In genomic region chr17:63984651-63985386, GRCh38 we compare ENCODE assay signal across 6 cellular contexts. TPM values are rescaled to one million over a fixed set of nuclear protein-coding genes. Genes with fewer than 3 reads are reported as not detected.
A peak's percentile ranks its signal among the peaks of the same experiment; 100 is the strongest.
DNase-seq lines count a peak whose midpoint lies in the region; ATAC-seq and TF ChIP-seq lines count a peak whose summit lies in the region.

No MANE protein-coding gene starts in this region.

- TF ChIP-seq CTCF in right lobe of liver (IDR thresholded peaks at IDR 0.05), result no peak
- TF ChIP-seq CTCF in endothelial cell (IDR thresholded peaks at IDR 0.05; ENCODE audit: unreplicated experiment), result no peak

- peak; percentile 65 to 79 (median 72) for ATAC-seq in right lobe of liver

- no peak overlapping the region for H3K4me3 Mint-ChIP-seq in endothelial cell (ENCODE audit: unreplicated experiment)

- no peak for TF ChIP-seq POLR2A in right lobe of liver (IDR thresholded peaks at IDR 0.05)

- peaks cover 2% of the 10 kb centered on the region for H3K27me3 Mint-ChIP-seq in endothelial cell (ENCODE audit: unreplicated experiment)

- no peak overlapping the region for H3K4me3 ChIP-seq in right lobe of liver

- 76% methylated on average over 4 of the region's 16 CpGs for WGBS in right lobe of liver (ENCODE audit: insufficient coverage, low coverage, low lambda C conversion rate, missing lambda C conversion rate)

- H3K27me3 ChIP-seq in right lobe of liver, result no peaks in the 10 kb centered on the region

- H3K9me3 ChIP-seq in right lobe of liver, result no peaks in the 10 kb centered on the region

- H3K36me3 Mint-ChIP-seq in endothelial cell (ENCODE audit: low read depth, unreplicated experiment), result peaks cover 5% of the 10 kb centered on the region

- H3K27ac Mint-ChIP-seq in endothelial cell (ENCODE audit: unreplicated experiment), result no peak overlapping the region

- intact Hi-C loops in right lobe of liver (cut with DNase I), result no loop called here

- H3K4me1 Mint-ChIP-seq in endothelial cell (ENCODE audit: unreplicated experiment), result peaks cover 24% of the 10 kb centered on the region

- no peaks in the 10 kb centered on the region for H3K36me3 ChIP-seq in right lobe of liver

- DNase-seq in LHCN-M2 (ENCODE audit: low read depth) (peak; percentile 92), right lobe of liver (no peak), NAMALWA (ENCODE audit: low spot score) (no peak), endothelial cell (ENCODE audit: low spot score) (no peak), NCI-H82 treated with DMSO at 0.1 percent for 48 hours (lab: John Stamatoyannopoulos, UW; ENCODE audit: unreplicated experiment) (no peak)
- peak; percentile 56 for DNase-seq in activated gamma-delta T cell treated with anti-CD3 and anti-CD28 coated beads, Interleukin-2, amount 50 U/mL, for 16 hours (ENCODE audit: low read depth)

- no peaks in the 10 kb centered on the region for H3K4me1 ChIP-seq in right lobe of liver

- H3K9me3 Mint-ChIP-seq in endothelial cell (ENCODE audit: unreplicated experiment), result peaks cover 11% of the 10 kb centered on the region

- H3K27ac ChIP-seq in right lobe of liver, result no peak overlapping the region

RNA-seq across cellular contexts. Expression of gene SCN4A, which starts 12.1 kb away (rescaled TPM):
- 0.06 TPM in 1 of 2 replicates, not detected in the other for total RNA-seq in LHCN-M2 (2014; rRNA removed)
- polyA plus RNA-seq in LHCN-M2 (2012), result not detected
- 1 to 10 TPM in 1 of 6 experiments, under 1 TPM in 5; 0.10 to 1.4 (median 0.20) TPM for total RNA-seq in right lobe of liver
- 0.95 TPM for total RNA-seq in endothelial cell (ENCODE audit: unreplicated experiment)

RNA-seq across cellular contexts. Expression of gene PRR29, which starts 13.3 kb away (rescaled TPM):
- total RNA-seq in LHCN-M2 (2014; rRNA removed) (0.13 TPM in 1 of 2 replicates, not detected in the other), right lobe of liver (under 1 TPM in 3 of 6 experiments, not detected in 3; 0.07 to 0.33 (median 0.12) TPM), endothelial cell (ENCODE audit: unreplicated experiment) (25.3 TPM)
- 0.05 TPM for polyA plus RNA-seq in LHCN-M2 (2012)

RNA-seq across cellular contexts. Expression of gene ICAM2, which starts 35.6 kb away (rescaled TPM):
- total RNA-seq in LHCN-M2 (2014; rRNA removed) (0.29 and 1.2 TPM in 2 replicates), right lobe of liver (10 to 100 TPM in 3 of 6 experiments, 1 to 10 TPM in 3; 5.5 to 16.1 (median 8.6) TPM), endothelial cell (ENCODE audit: unreplicated experiment) (52.1 TPM)
- polyA plus RNA-seq in LHCN-M2 (2012), result 0.56 TPM

RNA-seq across cellular contexts. Expression of gene CD79B, which starts 52.7 kb away (rescaled TPM):
- not detected in 2 replicates for total RNA-seq in LHCN-M2 (2014; rRNA removed)
- polyA plus RNA-seq in LHCN-M2 (2012), result 0.07 TPM
- 1 to 10 TPM in 2 of 6 experiments, under 1 TPM in 4; 0.62 to 2.2 (median 0.92) TPM for total RNA-seq in right lobe of liver
- total RNA-seq in endothelial cell (ENCODE audit: unreplicated experiment), result 3.4 TPM

Comparison
In these comparisons a context has a peak if more than half of its experiments do, and no peak if none do; other contexts are left out.
1. DNase-seq: peak in LHCN-M2 (single experiment) and activated gamma-delta T cell treated with anti-CD3 and anti-CD28 coated beads, Interleukin-2, amount 50 U/mL, for 16 hours (single experiment); none in right lobe of liver (0 of 3), NAMALWA (single experiment), endothelial cell (single experiment) and NCI-H82 treated with DMSO at 0.1 percent for 48 hours (single experiment).
2. RNA of gene PRR29, which starts 13.3 kb away (total RNA-seq): 25.3 TPM in endothelial cell (single experiment); 0.07 to 0.33 TPM in right lobe of liver and 0.13 TPM in LHCN-M2; every median in the first group is over 10 times any median in the second.